6 cellular contexts compared by ENCODE assay signal in genomic region chr17:42553866-42554249, GRCh38. TPM values are rescaled to one million over a fixed set of nuclear protein-coding genes. Genes with fewer than 3 reads are reported as not detected.
DNase-seq lines count a peak whose midpoint lies in the region; ATAC-seq and TF ChIP-seq lines count a peak whose summit lies in the region.

No MANE protein-coding gene starts in this region.

- no peak for TF ChIP-seq POLR2A in ovary (IDR thresholded peaks at IDR 0.05)

- H3K4me3 ChIP-seq in ovary, result peak overlapping the region; percentile 83

- peak; percentile 46; the same call in 1 of the 2 replicates for TF ChIP-seq CTCF in LNCAP (IDR thresholded peaks at IDR 0.05)
- no peak for TF ChIP-seq CTCF in ovary (IDR thresholded peaks at IDR 0.05)

- TF ChIP-seq EP300 in ovary (IDR thresholded peaks at IDR 0.05), result no peak

- 16 to 49% (median 25%) methylated on average over 15 to 16 of the region's 16 CpGs for WGBS in ovary, 3 donors

- H3K27ac ChIP-seq in cingulate gyrus (ENCODE audit: low read depth, low read length) (peak overlapping the region; percentile 85), ovary (peak overlapping the region; percentile 47 to 72)

- H3K4me1 ChIP-seq in ovary (ENCODE audit: insufficient read depth), result peaks cover 14% of the 10 kb centered on the region

- no peaks in the 10 kb centered on the region for H3K27me3 ChIP-seq in ovary

- intact Hi-C loops in ovary (cut with DNase I), result no loop called here

- H3K9me3 ChIP-seq in ovary, result no peaks in the 10 kb centered on the region

- H3K36me3 ChIP-seq in ovary, result no peaks in the 10 kb centered on the region

- peak in 1 of 5 donors; percentile 48 for DNase-seq in ovary
- DNase-seq in NCI-H345 (lab: John Stamatoyannopoulos, UW), result no peak

- no peak for ATAC-seq in HG03139 (IDR thresholded peaks at IDR 0.05; ENCODE audit: unreplicated experiment)
- ATAC-seq in HG02840 (IDR thresholded peaks at IDR 0.05; ENCODE audit: low FRiP score, unreplicated experiment), result no peak

RNA-seq across cellular contexts. Expression of gene HSD17B1, which starts 1.1 kb away (rescaled TPM):
- total RNA-seq in ovary, result 10 to 100 TPM in 1 of 7 donors, 1 to 10 TPM in 6; 4.3 to 16.7 (median 6.5) TPM
- polyA plus RNA-seq in ovary, result 10 to 100 TPM in 1 of 2 donors, 1 to 10 TPM in 1; 2.1 to 18.1 TPM

RNA-seq across cellular contexts. Expression of gene COASY, which starts 8.1 kb away (rescaled TPM):
- 10 to 100 TPM; 13.8 to 51.2 (median 41.0) TPM for total RNA-seq in ovary
- 10 to 100 TPM; 22.6 to 37.6 TPM for polyA plus RNA-seq in ovary

RNA-seq across cellular contexts. Expression of gene MLX, which starts 13.0 kb away (rescaled TPM):
- 10 to 100 TPM; 16.5 to 37.0 (median 24.4) TPM for total RNA-seq in ovary
- 10 to 100 TPM; 24.3 to 50.8 TPM for polyA plus RNA-seq in ovary

RNA-seq across cellular contexts. Expression of gene NAGLU, which starts 17.8 kb away (rescaled TPM):
- total RNA-seq in ovary, result 10 to 100 TPM; 28.5 to 49.6 (median 40.0) TPM
- polyA plus RNA-seq in ovary, result 10 to 100 TPM in 1 of 2 donors, 1 to 10 TPM in 1; 9.7 to 49.1 TPM

RNA-seq across cellular contexts. Expression of gene PSMC3IP, which starts 23.7 kb away (rescaled TPM):
- total RNA-seq in ovary, result 1 to 10 TPM; 1.4 to 5.3 (median 3.8) TPM
- 1 to 10 TPM; 7.2 to 7.5 TPM for polyA plus RNA-seq in ovary
